In genomic region chr6:134166529-134167221, GRCh38 we compare ENCODE assay signal across 18 cellular contexts.
DNase-seq lines count a peak whose midpoint lies in the region; ATAC-seq and TF ChIP-seq lines count a peak whose summit lies in the region.
"Had no signal": no experiment of that assay in that cellular context is flagged by ENCODE, and none has a peak within 500 bp of the region (broad histone marks: within the 10 kb centered on the region; RNA-seq: fewer than 3 reads in every experiment).

No MANE protein-coding gene starts in this region.

- H3K4me3 ChIP-seq in gastrocnemius medialis, result no peak overlapping the region
- H3K4me3 ChIP-seq: BLaER1 treated with 17β-estradiol and CSF1 and Interleukin-3, amounts not matched to agents 10 nM and 100 nM; left lung had no signal

- H3K27ac Mint-ChIP-seq in stimulated activated memory B cell treated with anti-CD40 and anti-IgM and Interleukin-4, amounts not matched to agents 10 μg/mL and 1 μg/mL and 100 μg/mL, for 72 hours, result no peak overlapping the region
- H3K27ac Mint-ChIP-seq: effector memory CD8-positive, alpha-beta T cell; H9 had no signal

- intact Hi-C loops in gastrocnemius medialis (cut with DNase I; ENCODE audit: low total_unique reads), result no loop called here

- peaks cover 14% of the 10 kb centered on the region for H3K4me1 Mint-ChIP-seq in stimulated activated memory B cell treated with anti-CD40 and anti-IgM and Interleukin-4, amounts not matched to agents 10 μg/mL and 1 μg/mL and 100 μg/mL, for 72 hours

- in situ Hi-C loops in gastrocnemius medialis (cut with MboI; ENCODE audit: low sequenced_read_pairs in 4 of 4), result loop anchor here in 1 of 4 donors (10.0 to 25.0 kb wide), 2 partner anchors 658 to 721 kb away; no protein-coding TSS in a partner anchor

- ATAC-seq in gastrocnemius medialis, result no peak
- no peak for ATAC-seq in GM19452 (IDR thresholded peaks at IDR 0.05; ENCODE audit: unreplicated experiment)
- ATAC-seq in stimulated activated memory B cell treated with anti-CD40 and anti-IgM and Interleukin-4, amounts not matched to agents 10 μg/mL and 1 μg/mL and 100 μg/mL, for 72 hours, result no peak
- ATAC-seq: effector memory CD8-positive, alpha-beta T cell; left lung had no signal

- H3K4me3 Mint-ChIP-seq in stimulated activated memory B cell treated with anti-CD40 and anti-IgM and Interleukin-4, amounts not matched to agents 10 μg/mL and 1 μg/mL and 100 μg/mL, for 72 hours, result no peak overlapping the region
- H3K4me3 Mint-ChIP-seq: effector memory CD8-positive, alpha-beta T cell; H9 had no signal

- peaks cover 22 to 27% of the 10 kb centered on the region in 2 donors for H3K4me1 ChIP-seq in gastrocnemius medialis

- no peak for TF ChIP-seq POLR2A in gastrocnemius medialis (IDR thresholded peaks at IDR 0.05)

- H3K9me3 ChIP-seq in gastrocnemius medialis, result no peaks in the 10 kb centered on the region
- H3K9me3 ChIP-seq: BLaER1 treated with 17β-estradiol and CSF1 and Interleukin-3, amounts not matched to agents 10 nM and 100 nM; left lung had no signal

- peaks cover 0 to 25% of the 10 kb centered on the region in 2 donors for H3K36me3 ChIP-seq in gastrocnemius medialis

- no peaks in the 10 kb centered on the region for H3K27me3 Mint-ChIP-seq in stimulated activated memory B cell treated with anti-CD40 and anti-IgM and Interleukin-4, amounts not matched to agents 10 μg/mL and 1 μg/mL and 100 μg/mL, for 72 hours

- peak overlapping the region in 3 of 4 donors; percentile 2 to 39 (median 7) for H3K27ac ChIP-seq in gastrocnemius medialis
- H3K27ac ChIP-seq: 22Rv1; BLaER1 treated with 17β-estradiol and CSF1 and Interleukin-3, amounts not matched to agents 10 nM and 100 nM; left lung had no signal

- H3K27me3 ChIP-seq in gastrocnemius medialis, result no peaks in the 10 kb centered on the region
- H3K27me3 ChIP-seq: BLaER1 treated with 17β-estradiol and CSF1 and Interleukin-3, amounts not matched to agents 10 nM and 100 nM; left lung had no signal

- DNase-seq in DMS53 (lab: John Stamatoyannopoulos, UW), result peak; percentile 3
- DNase-seq in DMS53 treated with DMSO at 0.1 percent for 48 hours (lab: John Stamatoyannopoulos, UW; ENCODE audit: unreplicated experiment), result no peak
- DNase-seq in amniotic epithelial cell (ENCODE audit: low read depth), result peak; percentile 77
- DNase-seq in foreskin melanocyte, result peak; percentile 74
- DNase-seq in gastrocnemius medialis, result no peak
- no peak for DNase-seq in epidermal melanocyte (ENCODE audit: insufficient read length, low spot score)
- DNase-seq: caudate nucleus; DMS153; effector memory CD8-positive, alpha-beta T cell; H9; left lung; NCI-H1436 treated with DMSO at 0.1 percent for 48 hours; NK-92 treated with Interleukin-12 subunit alpha and Interleukin-12 subunit beta, amount 100 ng/mL, for 24 hours; RPMI8226 had no signal

- peaks cover 25% of the 10 kb centered on the region for H3K36me3 Mint-ChIP-seq in stimulated activated memory B cell treated with anti-CD40 and anti-IgM and Interleukin-4, amounts not matched to agents 10 μg/mL and 1 μg/mL and 100 μg/mL, for 72 hours

- H3K9me3 Mint-ChIP-seq in stimulated activated memory B cell treated with anti-CD40 and anti-IgM and Interleukin-4, amounts not matched to agents 10 μg/mL and 1 μg/mL and 100 μg/mL, for 72 hours, result no peaks in the 10 kb centered on the region
- H3K9me3 Mint-ChIP-seq: effector memory CD8-positive, alpha-beta T cell; H9 had no signal

- TF ChIP-seq CTCF in gastrocnemius medialis (IDR thresholded peaks at IDR 0.05 in 4 of 5, conservative IDR thresholded peaks at IDR 0.05 in 1 of 5), result no peak

Comparison
In these comparisons a context has a peak if more than half of its experiments do, and no peak if none do; other contexts are left out.
1. DNase-seq: peak in DMS53 (single experiment), amniotic epithelial cell (single experiment) and foreskin melanocyte (single experiment); none in DMS53 treated with DMSO at 0.1 percent for 48 hours (single experiment), gastrocnemius medialis (0 of 2) and epidermal melanocyte (single experiment).